1 cellular context compared by ENCODE assay signal in genomic region chr20:325043-325888, GRCh38.
TF ChIP-seq lines count a peak whose summit lies in the region.

SOX12 (plus strand) TSS chr20:325552; CDS start chr20:325925, 373 bp downstream.

TF ChIP-seq in HepG2, 621 proteins besides CTCF, POLR2A, EP300 and RAD21 (continued from another document and continues in another):
- TF ChIP-seq NFAT5 (CRISPR knock-in tag; IDR thresholded peaks at IDR 0.05): peak; percentile 20; the same call in 1 of the 2 replicates
- TF ChIP-seq ZNF629 (CRISPR knock-in tag; conservative IDR thresholded peaks at IDR 0.05): no peak; the same call in 1 of the 2 replicates
- TF ChIP-seq ZNF563 (CRISPR knock-in tag; IDR thresholded peaks at IDR 0.05): peak; percentile 90
- no peak for TF ChIP-seq ZNF10 (CRISPR knock-in tag; IDR thresholded peaks at IDR 0.05; ENCODE audit: borderline replicate concordance, low read depth)
- TF ChIP-seq MBNL3 (CRISPR knock-in tag; conservative IDR thresholded peaks at IDR 0.05): no peak
- TF ChIP-seq ZFX (CRISPR knock-in tag; IDR thresholded peaks at IDR 0.05; ENCODE audit: low read depth): peak; percentile 81
- TF ChIP-seq PAWR (CRISPR knock-in tag; IDR thresholded peaks at IDR 0.05; ENCODE audit: borderline replicate concordance): no peak
- no peak for TF ChIP-seq ZNF225 (CRISPR knock-in tag; IDR thresholded peaks at IDR 0.05)
- peak; percentile 99 for TF ChIP-seq RFXANK (CRISPR knock-in tag; IDR thresholded peaks at IDR 0.05)
- no peak for TF ChIP-seq TSC22D2 (CRISPR knock-in tag; IDR thresholded peaks at IDR 0.05; ENCODE audit: borderline replicate concordance)
- TF ChIP-seq SMARCE1 (IDR thresholded peaks at IDR 0.05; ENCODE audit: borderline replicate concordance): no peak
- TF ChIP-seq MIXL1 (CRISPR knock-in tag; IDR thresholded peaks at IDR 0.05): no peak
- TF ChIP-seq KDM4B (CRISPR knock-in tag; IDR thresholded peaks at IDR 0.05): no peak; the same call in 1 of the 2 replicates
- TF ChIP-seq, protein P1, sequence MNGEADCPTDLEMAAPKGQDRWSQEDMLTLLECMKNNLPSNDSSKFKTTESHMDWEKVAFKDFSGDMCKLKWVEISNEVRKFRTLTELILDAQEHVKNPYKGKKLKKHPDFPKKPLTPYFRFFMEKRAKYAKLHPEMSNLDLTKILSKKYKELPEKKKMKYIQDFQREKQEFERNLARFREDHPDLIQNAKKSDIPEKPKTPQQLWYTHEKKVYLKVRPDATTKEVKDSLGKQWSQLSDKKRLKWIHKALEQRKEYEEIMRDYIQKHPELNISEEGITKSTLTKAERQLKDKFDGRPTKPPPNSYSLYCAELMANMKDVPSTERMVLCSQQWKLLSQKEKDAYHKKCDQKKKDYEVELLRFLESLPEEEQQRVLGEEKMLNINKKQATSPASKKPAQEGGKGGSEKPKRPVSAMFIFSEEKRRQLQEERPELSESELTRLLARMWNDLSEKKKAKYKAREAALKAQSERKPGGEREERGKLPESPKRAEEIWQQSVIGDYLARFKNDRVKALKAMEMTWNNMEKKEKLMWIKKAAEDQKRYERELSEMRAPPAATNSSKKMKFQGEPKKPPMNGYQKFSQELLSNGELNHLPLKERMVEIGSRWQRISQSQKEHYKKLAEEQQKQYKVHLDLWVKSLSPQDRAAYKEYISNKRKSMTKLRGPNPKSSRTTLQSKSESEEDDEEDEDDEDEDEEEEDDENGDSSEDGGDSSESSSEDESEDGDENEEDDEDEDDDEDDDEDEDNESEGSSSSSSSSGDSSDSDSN (CRISPR knock-in tag; IDR thresholded peaks at IDR 0.05): peak; percentile 56
- TF ChIP-seq PITX1 (CRISPR knock-in tag; IDR thresholded peaks at IDR 0.05): no peak
- TF ChIP-seq, protein P2, sequence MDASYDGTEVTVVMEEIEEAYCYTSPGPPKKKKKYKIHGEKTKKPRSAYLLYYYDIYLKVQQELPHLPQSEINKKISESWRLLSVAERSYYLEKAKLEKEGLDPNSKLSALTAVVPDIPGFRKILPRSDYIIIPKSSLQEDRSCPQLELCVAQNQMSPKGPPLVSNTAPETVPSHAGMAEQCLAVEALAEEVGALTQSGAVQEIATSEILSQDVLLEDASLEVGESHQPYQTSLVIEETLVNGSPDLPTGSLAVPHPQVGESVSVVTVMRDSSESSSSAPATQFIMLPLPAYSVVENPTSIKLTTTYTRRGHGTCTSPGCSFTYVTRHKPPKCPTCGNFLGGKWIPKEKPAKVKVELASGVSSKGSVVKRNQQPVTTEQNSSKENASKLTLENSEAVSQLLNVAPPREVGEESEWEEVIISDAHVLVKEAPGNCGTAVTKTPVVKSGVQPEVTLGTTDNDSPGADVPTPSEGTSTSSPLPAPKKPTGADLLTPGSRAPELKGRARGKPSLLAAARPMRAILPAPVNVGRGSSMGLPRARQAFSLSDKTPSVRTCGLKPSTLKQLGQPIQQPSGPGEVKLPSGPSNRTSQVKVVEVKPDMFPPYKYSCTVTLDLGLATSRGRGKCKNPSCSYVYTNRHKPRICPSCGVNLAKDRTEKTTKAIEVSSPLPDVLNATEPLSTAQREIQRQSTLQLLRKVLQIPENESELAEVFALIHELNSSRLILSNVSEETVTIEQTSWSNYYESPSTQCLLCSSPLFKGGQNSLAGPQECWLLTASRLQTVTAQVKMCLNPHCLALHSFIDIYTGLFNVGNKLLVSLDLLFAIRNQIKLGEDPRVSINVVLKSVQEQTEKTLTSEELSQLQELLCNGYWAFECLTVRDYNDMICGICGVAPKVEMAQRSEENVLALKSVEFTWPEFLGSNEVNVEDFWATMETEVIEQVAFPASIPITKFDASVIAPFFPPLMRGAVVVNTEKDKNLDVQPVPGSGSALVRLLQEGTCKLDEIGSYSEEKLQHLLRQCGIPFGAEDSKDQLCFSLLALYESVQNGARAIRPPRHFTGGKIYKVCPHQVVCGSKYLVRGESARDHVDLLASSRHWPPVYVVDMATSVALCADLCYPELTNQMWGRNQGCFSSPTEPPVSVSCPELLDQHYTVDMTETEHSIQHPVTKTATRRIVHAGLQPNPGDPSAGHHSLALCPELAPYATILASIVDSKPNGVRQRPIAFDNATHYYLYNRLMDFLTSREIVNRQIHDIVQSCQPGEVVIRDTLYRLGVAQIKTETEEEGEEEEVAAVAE (CRISPR knock-in tag; IDR thresholded peaks at IDR 0.05; ENCODE audit: borderline replicate concordance): no peak
- peak; percentile 82 for TF ChIP-seq NFYB (CRISPR knock-in tag; IDR thresholded peaks at IDR 0.05)
- TF ChIP-seq, protein P3, sequence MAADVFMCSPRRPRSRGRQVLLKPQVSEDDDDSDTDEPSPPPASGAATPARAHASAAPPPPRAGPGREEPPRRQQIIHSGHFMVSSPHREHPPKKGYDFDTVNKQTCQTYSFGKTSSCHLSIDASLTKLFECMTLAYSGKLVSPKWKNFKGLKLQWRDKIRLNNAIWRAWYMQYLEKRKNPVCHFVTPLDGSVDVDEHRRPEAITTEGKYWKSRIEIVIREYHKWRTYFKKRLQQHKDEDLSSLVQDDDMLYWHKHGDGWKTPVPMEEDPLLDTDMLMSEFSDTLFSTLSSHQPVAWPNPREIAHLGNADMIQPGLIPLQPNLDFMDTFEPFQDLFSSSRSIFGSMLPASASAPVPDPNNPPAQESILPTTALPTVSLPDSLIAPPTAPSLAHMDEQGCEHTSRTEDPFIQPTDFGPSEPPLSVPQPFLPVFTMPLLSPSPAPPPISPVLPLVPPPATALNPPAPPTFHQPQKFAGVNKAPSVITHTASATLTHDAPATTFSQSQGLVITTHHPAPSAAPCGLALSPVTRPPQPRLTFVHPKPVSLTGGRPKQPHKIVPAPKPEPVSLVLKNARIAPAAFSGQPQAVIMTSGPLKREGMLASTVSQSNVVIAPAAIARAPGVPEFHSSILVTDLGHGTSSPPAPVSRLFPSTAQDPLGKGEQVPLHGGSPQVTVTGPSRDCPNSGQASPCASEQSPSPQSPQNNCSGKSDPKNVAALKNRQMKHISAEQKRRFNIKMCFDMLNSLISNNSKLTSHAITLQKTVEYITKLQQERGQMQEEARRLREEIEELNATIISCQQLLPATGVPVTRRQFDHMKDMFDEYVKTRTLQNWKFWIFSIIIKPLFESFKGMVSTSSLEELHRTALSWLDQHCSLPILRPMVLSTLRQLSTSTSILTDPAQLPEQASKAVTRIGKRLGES (CRISPR knock-in tag; IDR thresholded peaks at IDR 0.05; ENCODE audit: borderline replicate concordance): 0 out of 2 replicates have a peak, but pooled peaks have one; percentile 76
- TF ChIP-seq AGO2 (optimal IDR thresholded peaks at IDR 0.05; ENCODE audit: low read depth, low read length): peak; percentile 90
- TF ChIP-seq PHF8 (CRISPR knock-in tag; IDR thresholded peaks at IDR 0.05): peak; percentile 80
- no peak for TF ChIP-seq MIER3 (CRISPR knock-in tag; IDR thresholded peaks at IDR 0.05; ENCODE audit: borderline replicate concordance)
- no peak for TF ChIP-seq SNAPC2 (CRISPR knock-in tag; IDR thresholded peaks at IDR 0.05)
- TF ChIP-seq GTF3A (CRISPR knock-in tag; conservative IDR thresholded peaks at IDR 0.05): 0 out of 2 replicates have a peak, but pooled peaks have one; percentile 33
- TF ChIP-seq SP4 (CRISPR knock-in tag; IDR thresholded peaks at IDR 0.05): peak; percentile 78
- TF ChIP-seq PBX3 (CRISPR knock-in tag; IDR thresholded peaks at IDR 0.05; ENCODE audit: borderline replicate concordance): 0 out of 2 replicates have a peak, but pooled peaks have one; percentile 15
- no peak for TF ChIP-seq SRSF4 (IDR thresholded peaks at IDR 0.05; ENCODE audit: low read depth, low read length, poor library complexity, severe bottlenecking)
- TF ChIP-seq HOXA3 (CRISPR knock-in tag; IDR thresholded peaks at IDR 0.05): peak; percentile 79
- TF ChIP-seq CC2D1A (CRISPR knock-in tag; IDR thresholded peaks at IDR 0.05): no peak
- TF ChIP-seq ZNF816 (CRISPR knock-in tag; IDR thresholded peaks at IDR 0.05; ENCODE audit: borderline replicate concordance): no peak
- TF ChIP-seq TGIF2 (CRISPR knock-in tag; IDR thresholded peaks at IDR 0.05): no peak
- no peak for TF ChIP-seq RCOR2 (CRISPR knock-in tag; IDR thresholded peaks at IDR 0.05)
- no peak for TF ChIP-seq TCF12 (IDR thresholded peaks at IDR 0.05)
- no peak for TF ChIP-seq TCF12 (CRISPR knock-in tag; IDR thresholded peaks at IDR 0.05)
- TF ChIP-seq SKI (IDR thresholded peaks at IDR 0.05; ENCODE audit: partially characterized antibody): peak; percentile 97
- no peak for TF ChIP-seq KLF15 (CRISPR knock-in tag; IDR thresholded peaks at IDR 0.05; ENCODE audit: borderline replicate concordance)
- no peak for TF ChIP-seq ATM (IDR thresholded peaks at IDR 0.05; ENCODE audit: borderline replicate concordance)
- peak; percentile 46; the same call in 1 of the 2 replicates for TF ChIP-seq KDM2A (CRISPR knock-in tag; IDR thresholded peaks at IDR 0.05; ENCODE audit: borderline replicate concordance, low read depth)
- 0 out of 2 replicates have a peak, but pooled peaks have one; percentile 58 for TF ChIP-seq KDM3A (CRISPR knock-in tag; IDR thresholded peaks at IDR 0.05; ENCODE audit: low read depth)
- TF ChIP-seq RFXAP (CRISPR knock-in tag; IDR thresholded peaks at IDR 0.05; ENCODE audit: borderline replicate concordance): peak; percentile 100
- TF ChIP-seq KDM5B (CRISPR knock-in tag; IDR thresholded peaks at IDR 0.05; ENCODE audit: borderline replicate concordance): no peak; the same call in 1 of the 2 replicates
- TF ChIP-seq ZNF780A (CRISPR knock-in tag; IDR thresholded peaks at IDR 0.05): no peak
- no peak for TF ChIP-seq PAF1 (CRISPR knock-in tag; IDR thresholded peaks at IDR 0.05)
- peak; percentile 66; the same call in 1 of the 2 replicates for TF ChIP-seq GMEB1 (CRISPR knock-in tag; IDR thresholded peaks at IDR 0.05; ENCODE audit: borderline replicate concordance)
- peak; percentile 34; the same call in 1 of the 2 replicates for TF ChIP-seq RXRB (CRISPR knock-in tag; IDR thresholded peaks at IDR 0.05; ENCODE audit: borderline replicate concordance)
- no peak; the same call in none of the 2 replicates for TF ChIP-seq ZSCAN21 (CRISPR knock-in tag; IDR thresholded peaks at IDR 0.05; ENCODE audit: borderline replicate concordance)
- TF ChIP-seq, protein P4, sequence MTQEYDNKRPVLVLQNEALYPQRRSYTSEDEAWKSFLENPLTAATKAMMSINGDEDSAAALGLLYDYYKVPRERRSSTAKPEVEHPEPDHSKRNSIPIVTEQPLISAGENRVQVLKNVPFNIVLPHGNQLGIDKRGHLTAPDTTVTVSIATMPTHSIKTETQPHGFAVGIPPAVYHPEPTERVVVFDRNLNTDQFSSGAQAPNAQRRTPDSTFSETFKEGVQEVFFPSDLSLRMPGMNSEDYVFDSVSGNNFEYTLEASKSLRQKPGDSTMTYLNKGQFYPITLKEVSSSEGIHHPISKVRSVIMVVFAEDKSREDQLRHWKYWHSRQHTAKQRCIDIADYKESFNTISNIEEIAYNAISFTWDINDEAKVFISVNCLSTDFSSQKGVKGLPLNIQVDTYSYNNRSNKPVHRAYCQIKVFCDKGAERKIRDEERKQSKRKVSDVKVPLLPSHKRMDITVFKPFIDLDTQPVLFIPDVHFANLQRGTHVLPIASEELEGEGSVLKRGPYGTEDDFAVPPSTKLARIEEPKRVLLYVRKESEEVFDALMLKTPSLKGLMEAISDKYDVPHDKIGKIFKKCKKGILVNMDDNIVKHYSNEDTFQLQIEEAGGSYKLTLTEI (CRISPR knock-in tag; conservative IDR thresholded peaks at IDR 0.05): no peak
- TF ChIP-seq SAP130 (CRISPR knock-in tag; IDR thresholded peaks at IDR 0.05; ENCODE audit: low read depth): peak; percentile 90
- TF ChIP-seq SRF (IDR thresholded peaks at IDR 0.05; ENCODE audit: low read depth, low read length): no peak
